In the genomic region with DNA sequence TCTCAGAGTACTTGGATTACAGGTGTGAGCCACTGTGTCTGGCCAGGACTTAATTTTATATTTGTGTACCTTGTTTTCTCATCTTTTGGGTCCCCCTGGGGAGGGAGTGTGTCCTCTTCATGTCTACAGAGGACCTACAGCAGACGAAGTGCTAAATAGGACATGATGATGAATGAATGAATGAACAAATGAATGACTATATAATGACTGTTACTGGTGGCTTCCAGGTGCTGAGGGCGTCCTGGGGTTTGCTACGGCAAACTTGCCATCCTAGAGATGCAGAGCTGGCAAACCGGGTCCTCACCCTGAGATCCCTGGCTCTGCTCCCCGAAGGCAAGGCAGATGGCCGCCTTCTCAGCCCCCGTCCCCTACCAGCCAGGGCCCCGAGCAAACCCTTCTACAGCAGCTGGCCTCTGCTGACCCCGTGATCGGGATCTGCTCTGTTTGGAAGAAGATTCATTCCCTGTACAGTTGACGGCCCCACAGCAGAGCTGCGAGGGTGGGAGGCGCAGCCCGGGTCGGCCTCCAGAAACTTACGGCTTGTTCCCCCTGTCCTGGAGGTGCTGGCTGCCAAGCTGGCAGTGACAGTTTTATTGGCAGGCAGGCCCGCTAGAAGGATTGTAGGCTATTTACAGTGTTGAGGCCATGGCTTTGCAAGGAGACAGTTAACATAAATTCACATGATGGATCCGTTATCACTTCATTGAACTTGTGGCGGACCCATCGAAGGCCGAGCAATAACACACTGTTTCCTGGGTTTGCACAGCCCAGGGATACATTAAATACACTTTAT, we compare ENCODE assay signal across 1 cellular context.
TF ChIP-seq lines count a peak whose summit lies in the region.

No MANE protein-coding gene starts in this region.

TF ChIP-seq in neural cell, 6 proteins besides CTCF, POLR2A, EP300 and RAD21:
- TF ChIP-seq, protein P1, sequence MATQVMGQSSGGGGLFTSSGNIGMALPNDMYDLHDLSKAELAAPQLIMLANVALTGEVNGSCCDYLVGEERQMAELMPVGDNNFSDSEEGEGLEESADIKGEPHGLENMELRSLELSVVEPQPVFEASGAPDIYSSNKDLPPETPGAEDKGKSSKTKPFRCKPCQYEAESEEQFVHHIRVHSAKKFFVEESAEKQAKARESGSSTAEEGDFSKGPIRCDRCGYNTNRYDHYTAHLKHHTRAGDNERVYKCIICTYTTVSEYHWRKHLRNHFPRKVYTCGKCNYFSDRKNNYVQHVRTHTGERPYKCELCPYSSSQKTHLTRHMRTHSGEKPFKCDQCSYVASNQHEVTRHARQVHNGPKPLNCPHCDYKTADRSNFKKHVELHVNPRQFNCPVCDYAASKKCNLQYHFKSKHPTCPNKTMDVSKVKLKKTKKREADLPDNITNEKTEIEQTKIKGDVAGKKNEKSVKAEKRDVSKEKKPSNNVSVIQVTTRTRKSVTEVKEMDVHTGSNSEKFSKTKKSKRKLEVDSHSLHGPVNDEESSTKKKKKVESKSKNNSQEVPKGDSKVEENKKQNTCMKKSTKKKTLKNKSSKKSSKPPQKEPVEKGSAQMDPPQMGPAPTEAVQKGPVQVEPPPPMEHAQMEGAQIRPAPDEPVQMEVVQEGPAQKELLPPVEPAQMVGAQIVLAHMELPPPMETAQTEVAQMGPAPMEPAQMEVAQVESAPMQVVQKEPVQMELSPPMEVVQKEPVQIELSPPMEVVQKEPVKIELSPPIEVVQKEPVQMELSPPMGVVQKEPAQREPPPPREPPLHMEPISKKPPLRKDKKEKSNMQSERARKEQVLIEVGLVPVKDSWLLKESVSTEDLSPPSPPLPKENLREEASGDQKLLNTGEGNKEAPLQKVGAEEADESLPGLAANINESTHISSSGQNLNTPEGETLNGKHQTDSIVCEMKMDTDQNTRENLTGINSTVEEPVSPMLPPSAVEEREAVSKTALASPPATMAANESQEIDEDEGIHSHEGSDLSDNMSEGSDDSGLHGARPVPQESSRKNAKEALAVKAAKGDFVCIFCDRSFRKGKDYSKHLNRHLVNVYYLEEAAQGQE (IDR thresholded peaks at IDR 0.05; ENCODE audit: borderline replicate concordance), result peak; percentile 21
- no peak for TF ChIP-seq MXI1 (conservative IDR thresholded peaks at IDR 0.05; ENCODE audit: poor library complexity, severe bottlenecking)
- TF ChIP-seq EZH2 (IDR thresholded peaks at IDR 0.05; ENCODE audit: borderline replicate concordance, insufficient read depth, low read length, poor library complexity, severe bottlenecking), result no peak
